15 cellular contexts compared by ENCODE assay signal in genomic region chr4:126977306-126977705, GRCh38.
DNase-seq lines count a peak whose midpoint lies in the region; TF ChIP-seq lines count a peak whose summit lies in the region.
"Had no signal": no experiment of that assay in that cellular context is flagged by ENCODE, and none has a peak within 500 bp of the region (broad histone marks: within the 10 kb centered on the region; RNA-seq: fewer than 3 reads in every experiment).

No MANE protein-coding gene starts in this region.

- H3K4me2 ChIP-seq in SK-N-SH, result peak overlapping the region; percentile 5; the same call in 1 of the 2 replicates
- H3K4me2 ChIP-seq in OCI-LY7 (ENCODE audit: low read length), result no peak overlapping the region

- WGBS in SK-N-SH (ENCODE audit: low lambda C conversion rate), result 40% methylated on average over 3 of the region's 3 CpGs

- no peaks in the 10 kb centered on the region; a peak in 1 of 4 replicates for H3K4me1 ChIP-seq in SK-N-SH (ENCODE audit: control insufficient read depth in 1 of 2, insufficient read depth in 2 of 2, low read depth in 1 of 2, low read length in 1 of 2)
- no peaks in the 10 kb centered on the region for H3K4me1 ChIP-seq in OCI-LY7 (ENCODE audit: insufficient read depth, low read length, poor library complexity, severe bottlenecking)
- H3K4me1 ChIP-seq: colonic mucosa had no signal

- H3K9me3 ChIP-seq in SK-N-SH (no peaks in the 10 kb centered on the region), OCI-LY7 (ENCODE audit: low read length) (no peaks in the 10 kb centered on the region)
- H3K9me3 ChIP-seq: colonic mucosa had no signal

- H3K9me2 ChIP-seq in SK-N-SH, result no peaks in the 10 kb centered on the region
- no peaks in the 10 kb centered on the region for H3K9me2 ChIP-seq in OCI-LY7 (ENCODE audit: insufficient read depth, low read length)

- H3K79me2 ChIP-seq in SK-N-SH (ENCODE audit: insufficient read depth) (no peaks in the 10 kb centered on the region), OCI-LY7 (ENCODE audit: insufficient read depth, low read depth, low read length) (no peaks in the 10 kb centered on the region)

- intact Hi-C loops in OCI-LY7 (cut with micrococcal nuclease; ENCODE audit: unreplicated experiment), result no loop called here
- intact Hi-C loops in activated T-helper 1 cell treated with anti-CD3 and anti-CD28 coated beads, Interleukin-12 subunit alpha, Interleukin-12 subunit beta, Interleukin-2, Interleukin-4 antibody, amounts not matched to agents 30 ng/mL and 10 ng/mL and 1 ng/mL, durations not matched to agents 14 hours and 24 hours and 36 hours (cut with micrococcal nuclease), result no loop called here

- H4K20me1 ChIP-seq in SK-N-SH (ENCODE audit: insufficient read depth) (no peaks in the 10 kb centered on the region), OCI-LY7 (ENCODE audit: insufficient read depth, low read length) (no peaks in the 10 kb centered on the region)

- no peak overlapping the region for H3K4me3 ChIP-seq in SK-N-SH (ENCODE audit: low read depth in 2 of 2, low read length in 1 of 2)
- H3K4me3 ChIP-seq in fibroblast of the aortic adventitia (ENCODE audit: low read depth, low read length), result no peak overlapping the region
- no peak overlapping the region for H3K4me3 ChIP-seq in OCI-LY7 (ENCODE audit: low read depth, low read length, poor library complexity, severe bottlenecking)
- H3K4me3 ChIP-seq: colonic mucosa had no signal

- no peaks in the 10 kb centered on the region for H3K9me3 Mint-ChIP-seq in mesothelial cell of epicardium
- peaks cover 5% of the 10 kb centered on the region for H3K9me3 Mint-ChIP-seq in activated T-helper 1 cell treated with anti-CD3 and anti-CD28 coated beads, Interleukin-12 subunit alpha, Interleukin-12 subunit beta, Interleukin-2, Interleukin-4 antibody, amounts not matched to agents 30 ng/mL and 10 ng/mL and 1 ng/mL, durations not matched to agents 14 hours and 24 hours and 36 hours
- H3K9me3 Mint-ChIP-seq: T-helper 1 cell treated with Interleukin-12 subunit alpha and Interleukin-12 subunit beta and Interleukin-4 antibody, amounts not matched to agents 30 μg/mL and 1 μg/mL, for 36 hours had no signal

- TF ChIP-seq CTCF in SK-N-SH (IDR thresholded peaks at IDR 0.05), result no peak
- TF ChIP-seq CTCF in fibroblast of the aortic adventitia (IDR thresholded peaks at IDR 0.05; ENCODE audit: insufficient read depth, low read length), result no peak
- TF ChIP-seq CTCF in mesothelial cell of epicardium (IDR thresholded peaks at IDR 0.05; ENCODE audit: unreplicated experiment), result no peak
- no peak for TF ChIP-seq CTCF in OCI-LY7 (conservative IDR thresholded peaks at IDR 0.05; ENCODE audit: low read length)

- H3K4me3 Mint-ChIP-seq in mesothelial cell of epicardium, result no peak overlapping the region
- H3K4me3 Mint-ChIP-seq in activated T-helper 1 cell treated with anti-CD3 and anti-CD28 coated beads, Interleukin-12 subunit alpha, Interleukin-12 subunit beta, Interleukin-2, Interleukin-4 antibody, amounts not matched to agents 30 ng/mL and 10 ng/mL and 1 ng/mL, durations not matched to agents 14 hours and 24 hours and 36 hours, result no peak overlapping the region
- H3K4me3 Mint-ChIP-seq: naive thymus-derived CD8-positive, alpha-beta T cell; T-helper 1 cell treated with Interleukin-12 subunit alpha and Interleukin-12 subunit beta and Interleukin-4 antibody, amounts not matched to agents 30 μg/mL and 1 μg/mL, for 36 hours had no signal

- H3K36me3 ChIP-seq in SK-N-SH (replicated peaks in 1 of 2; ENCODE audit: control insufficient read depth in 1 of 2, insufficient read depth in 2 of 2, low read length in 1 of 2) (no peaks in the 10 kb centered on the region), OCI-LY7 (ENCODE audit: insufficient read depth, low read length) (no peaks in the 10 kb centered on the region)
- H3K36me3 ChIP-seq: colonic mucosa had no signal

- no TSS peak for BruUV-seq in OCI-LY7 (replicated peaks; lab: Mats Ljungman, UMichigan)

- peaks cover 8% of the 10 kb centered on the region for H3K4me1 Mint-ChIP-seq in mesothelial cell of epicardium
- no peaks in the 10 kb centered on the region for H3K4me1 Mint-ChIP-seq in activated T-helper 1 cell treated with anti-CD3 and anti-CD28 coated beads, Interleukin-12 subunit alpha, Interleukin-12 subunit beta, Interleukin-2, Interleukin-4 antibody, amounts not matched to agents 30 ng/mL and 10 ng/mL and 1 ng/mL, durations not matched to agents 14 hours and 24 hours and 36 hours (ENCODE audit: low read depth)
- H3K4me1 Mint-ChIP-seq: naive thymus-derived CD8-positive, alpha-beta T cell had no signal

- H2AFZ ChIP-seq in SK-N-SH (ENCODE audit: low read depth) (peak overlapping the region; percentile 58; the same call in 1 of the 2 replicates), OCI-LY7 (ENCODE audit: low read length) (no peak overlapping the region)

- TF ChIP-seq EP300 in SK-N-SH (IDR thresholded peaks at IDR 0.05; ENCODE audit: borderline replicate concordance in 1 of 2, low read depth in 1 of 2, low read length in 1 of 2), result no peak

- H3K9ac ChIP-seq in SK-N-SH, result no peak overlapping the region

- no peaks in the 10 kb centered on the region for H3F3A ChIP-seq in SK-N-SH (replicated peaks; ENCODE audit: insufficient read depth)

- H3K27ac ChIP-seq in SK-N-SH (ENCODE audit: low read depth in 2 of 2, low read length in 1 of 2) (peak overlapping the region in 1 of 2 experiments; percentile 39; a peak in 1 of 4 replicates), OCI-LY7 (ENCODE audit: low read depth, low read length, poor library complexity, severe bottlenecking) (no peak overlapping the region)
- H3K27ac ChIP-seq: colonic mucosa, epithelial cell of prostate had no signal

- POLR2A ChIA-PET in SK-N-SH (lab: Yijun Ruan, JAX), result no interaction called here
- POLR2A ChIA-PET in OCI-LY7 (lab: Charles Lee), result no interaction called here

- no peaks in the 10 kb centered on the region for H3K27me3 Mint-ChIP-seq in mesothelial cell of epicardium (ENCODE audit: low read depth)
- H3K27me3 Mint-ChIP-seq in activated T-helper 1 cell treated with anti-CD3 and anti-CD28 coated beads, Interleukin-12 subunit alpha, Interleukin-12 subunit beta, Interleukin-2, Interleukin-4 antibody, amounts not matched to agents 30 ng/mL and 10 ng/mL and 1 ng/mL, durations not matched to agents 14 hours and 24 hours and 36 hours (ENCODE audit: insufficient read depth), result no peaks in the 10 kb centered on the region
- H3K27me3 Mint-ChIP-seq: naive thymus-derived CD8-positive, alpha-beta T cell had no signal

- TF ChIP-seq RAD21 in SK-N-SH (IDR thresholded peaks at IDR 0.05; ENCODE audit: low read length), result no peak

- H3K36me3 Mint-ChIP-seq in mesothelial cell of epicardium, result no peaks in the 10 kb centered on the region
- no peaks in the 10 kb centered on the region for H3K36me3 Mint-ChIP-seq in activated T-helper 1 cell treated with anti-CD3 and anti-CD28 coated beads, Interleukin-12 subunit alpha, Interleukin-12 subunit beta, Interleukin-2, Interleukin-4 antibody, amounts not matched to agents 30 ng/mL and 10 ng/mL and 1 ng/mL, durations not matched to agents 14 hours and 24 hours and 36 hours (ENCODE audit: low read depth)
- H3K36me3 Mint-ChIP-seq: naive thymus-derived CD8-positive, alpha-beta T cell had no signal

- no peaks in the 10 kb centered on the region for H3K27me3 ChIP-seq in SK-N-SH (ENCODE audit: insufficient read depth)
- H3K27me3 ChIP-seq: colonic mucosa had no signal

- H3K27ac Mint-ChIP-seq in mesothelial cell of epicardium, result peak overlapping the region; percentile 21
- H3K27ac Mint-ChIP-seq in activated T-helper 1 cell treated with anti-CD3 and anti-CD28 coated beads, Interleukin-12 subunit alpha, Interleukin-12 subunit beta, Interleukin-2, Interleukin-4 antibody, amounts not matched to agents 30 ng/mL and 10 ng/mL and 1 ng/mL, durations not matched to agents 14 hours and 24 hours and 36 hours, result no peak overlapping the region
- H3K27ac Mint-ChIP-seq: naive thymus-derived CD8-positive, alpha-beta T cell; T-helper 1 cell treated with Interleukin-12 subunit alpha and Interleukin-12 subunit beta and Interleukin-4 antibody, amounts not matched to agents 30 μg/mL and 1 μg/mL, for 36 hours had no signal

- CTCF ChIA-PET in SK-N-SH (lab: Yijun Ruan, JAX), result no interaction called here
- CTCF ChIA-PET in OCI-LY7 (lab: Charles Lee; ENCODE audit: unreplicated experiment), result no interaction called here

- DNase-seq in EH (ENCODE audit: low read depth), result peak; percentile 37
- no peak for DNase-seq in SK-N-SH
- DNase-seq in fibroblast of the aortic adventitia (ENCODE audit: low read depth), result peak; percentile 47
- no peak for DNase-seq in mesothelial cell of epicardium (ENCODE audit: low spot score in 2 of 2, unreplicated experiment in 2 of 2)
- no peak for DNase-seq in mesenteric fat pad (ENCODE audit: low spot score)
- DNase-seq in NK-92 treated with Interleukin-12 subunit alpha and Interleukin-12 subunit beta, amount 100 ng/mL, for 24 hours (lab: John Stamatoyannopoulos, UW), result no peak
- DNase-seq in OCI-LY7 (ENCODE audit: low spot score), result no peak
- DNase-seq in activated T-helper 1 cell treated with anti-CD3 and anti-CD28 coated beads, Interleukin-12 subunit alpha, Interleukin-12 subunit beta, Interleukin-2, Interleukin-4 antibody, amounts not matched to agents 30 ng/mL and 10 ng/mL and 1 ng/mL, durations not matched to agents 14 hours and 24 hours and 36 hours (ENCODE audit: low spot score), result no peak
- DNase-seq: activated gamma-delta T cell treated with Interleukin-2 at 50 U/mL for 16 hours; colonic mucosa; KG1; naive thymus-derived CD8-positive, alpha-beta T cell; NCI-H1048 had no signal

TF ChIP-seq in SK-N-SH, 30 proteins besides CTCF, POLR2A, EP300 and RAD21 (continues in another document):
- TF ChIP-seq RFX5 (IDR thresholded peaks at IDR 0.05; ENCODE audit: low read length) (no peak), RXRA (IDR thresholded peaks at IDR 0.05; ENCODE audit: borderline replicate concordance, low read depth) (no peak), TAF1 (IDR thresholded peaks at IDR 0.05; ENCODE audit: borderline replicate concordance, low read depth, low read length) (no peak), MEF2A (IDR thresholded peaks at IDR 0.05; ENCODE audit: borderline replicate concordance, low read depth) (no peak), NRF1 (IDR thresholded peaks at IDR 0.05; ENCODE audit: low read depth, low read length) (no peak), RCOR1 (IDR thresholded peaks at IDR 0.05; ENCODE audit: low read length) (no peak), YY1 (IDR thresholded peaks at IDR 0.05; ENCODE audit: low read depth) (no peak)
- TF ChIP-seq, protein P1, sequence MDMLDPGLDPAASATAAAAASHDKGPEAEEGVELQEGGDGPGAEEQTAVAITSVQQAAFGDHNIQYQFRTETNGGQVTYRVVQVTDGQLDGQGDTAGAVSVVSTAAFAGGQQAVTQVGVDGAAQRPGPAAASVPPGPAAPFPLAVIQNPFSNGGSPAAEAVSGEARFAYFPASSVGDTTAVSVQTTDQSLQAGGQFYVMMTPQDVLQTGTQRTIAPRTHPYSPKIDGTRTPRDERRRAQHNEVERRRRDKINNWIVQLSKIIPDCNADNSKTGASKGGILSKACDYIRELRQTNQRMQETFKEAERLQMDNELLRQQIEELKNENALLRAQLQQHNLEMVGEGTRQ (IDR thresholded peaks at IDR 0.05; ENCODE audit: borderline replicate concordance, low read depth, low read length), result no peak

Comparison
In these comparisons a context has a peak if more than half of its experiments do, and no peak if none do; other contexts are left out.
1. DNase-seq: peak in EH (single experiment) and fibroblast of the aortic adventitia (single experiment); none in SK-N-SH (single experiment), mesothelial cell of epicardium (0 of 2), mesenteric fat pad (single experiment), NK-92 treated with Interleukin-12 subunit alpha and Interleukin-12 subunit beta, amount 100 ng/mL, for 24 hours (single experiment), OCI-LY7 (single experiment) and activated T-helper 1 cell treated with anti-CD3 and anti-CD28 coated beads, Interleukin-12 subunit alpha, Interleukin-12 subunit beta, Interleukin-2, Interleukin-4 antibody, amounts not matched to agents 30 ng/mL and 10 ng/mL and 1 ng/mL, durations not matched to agents 14 hours and 24 hours and 36 hours (single experiment).